ENCODE assay signal across 8 cellular contexts in the genomic region with DNA sequence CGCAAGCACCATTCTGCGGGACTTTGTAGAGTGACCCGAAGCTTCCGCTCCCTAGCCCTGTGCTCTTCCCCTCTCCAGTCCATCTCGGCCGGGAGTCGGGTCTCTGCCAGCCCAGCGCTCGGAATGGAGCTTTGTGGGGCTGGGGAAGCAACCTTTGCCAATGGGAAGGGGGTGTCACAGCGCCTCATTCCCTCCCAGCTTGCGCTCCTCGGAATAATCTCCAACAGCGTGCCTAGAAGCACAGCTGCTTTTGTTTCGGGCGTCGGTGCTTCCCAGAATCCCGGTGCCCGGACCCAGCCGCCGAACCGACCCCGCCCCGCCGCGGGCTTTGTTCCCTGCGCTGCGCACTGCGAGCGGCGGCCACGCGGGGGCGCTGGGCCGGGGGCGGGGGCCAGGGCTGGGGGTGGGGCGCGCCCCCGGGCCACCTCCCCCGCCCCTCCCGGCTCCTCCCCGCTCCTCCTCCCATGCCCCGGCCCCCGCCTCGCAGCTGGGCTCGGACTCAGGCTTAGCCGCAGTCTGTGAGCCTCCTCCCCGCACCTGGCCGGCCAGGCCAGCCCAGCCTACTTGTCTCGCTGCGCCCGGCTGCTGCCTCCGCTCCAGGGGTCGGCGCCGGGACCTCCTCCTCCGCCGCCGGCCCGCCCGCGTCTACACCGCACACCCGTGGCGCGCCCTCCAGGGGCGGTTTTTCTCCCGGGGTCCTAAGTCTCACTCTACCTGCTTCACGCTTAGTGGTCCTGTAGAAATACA.
DNase-seq lines count a peak whose midpoint lies in the region; ATAC-seq and TF ChIP-seq lines count a peak whose summit lies in the region.

No MANE protein-coding gene starts in this region.

- H3K9me3 Mint-ChIP-seq in activated CD4-positive, alpha-beta T cell treated with anti-CD3 and anti-CD28 coated beads, Interleukin-2, amount 10 ng/mL, durations not matched to agents 24 days and 14 days = no peaks in the 10 kb centered on the region
- peaks cover 4% of the 10 kb centered on the region for H3K9me3 Mint-ChIP-seq in mesothelial cell of epicardium

- H3K27me3 Mint-ChIP-seq in activated CD4-positive, alpha-beta T cell treated with anti-CD3 and anti-CD28 coated beads, Interleukin-2, amount 10 ng/mL, durations not matched to agents 24 days and 14 days = peaks cover 38% of the 10 kb centered on the region
- H3K27me3 Mint-ChIP-seq in mesothelial cell of epicardium (ENCODE audit: low read depth) = no peaks in the 10 kb centered on the region

- ATAC-seq in GM21381 (IDR thresholded peaks at IDR 0.05; ENCODE audit: unreplicated experiment) (peak; percentile 73), GM19035 (IDR thresholded peaks at IDR 0.05; ENCODE audit: unreplicated experiment) (no peak)

- intact Hi-C loops in activated CD4-positive, alpha-beta T cell treated with anti-CD3 and anti-CD28 coated beads, Interleukin-2, amount 10 ng/mL, durations not matched to agents 24 days and 14 days (cut with micrococcal nuclease) = loop anchor here (1.0 kb wide), 1 partner anchor 77 kb away; no protein-coding TSS in a partner anchor

- H3K4me1 Mint-ChIP-seq in activated CD4-positive, alpha-beta T cell treated with anti-CD3 and anti-CD28 coated beads, Interleukin-2, amount 10 ng/mL, durations not matched to agents 24 days and 14 days = peaks cover 3% of the 10 kb centered on the region
- H3K4me1 Mint-ChIP-seq in mesothelial cell of epicardium = peaks cover 11% of the 10 kb centered on the region

- no peak overlapping the region for H3K27ac Mint-ChIP-seq in activated CD4-positive, alpha-beta T cell treated with anti-CD3 and anti-CD28 coated beads, Interleukin-2, amount 10 ng/mL, durations not matched to agents 24 days and 14 days
- peak overlapping the region; percentile 75 for H3K27ac Mint-ChIP-seq in mesothelial cell of epicardium

- no peaks in the 10 kb centered on the region for H3K36me3 Mint-ChIP-seq in activated CD4-positive, alpha-beta T cell treated with anti-CD3 and anti-CD28 coated beads, Interleukin-2, amount 10 ng/mL, durations not matched to agents 24 days and 14 days (ENCODE audit: low read depth)
- H3K36me3 Mint-ChIP-seq in mesothelial cell of epicardium = no peaks in the 10 kb centered on the region

- DNase-seq in COR-L47 (lab: John Stamatoyannopoulos, UW) (peak; percentile 83), NCI-H146 (lab: John Stamatoyannopoulos, UW) (peak; percentile 98), mesothelial cell of epicardium (ENCODE audit: low spot score in 2 of 2, unreplicated experiment in 2 of 2) (peak; percentile 63 to 79)
- DNase-seq in activated CD4-positive, alpha-beta T cell treated with anti-CD3 and anti-CD28 coated beads, Interleukin-2, amount 10 ng/mL, durations not matched to agents 24 days and 14 days = peak; percentile 81
- peak; percentile 27 for DNase-seq in effector CD8-positive, alpha-beta T cell (lab: John Stamatoyannopoulos, UW)
- peak; percentile 14 for DNase-seq in stimulated activated CD8-positive, alpha-beta memory T cell treated with anti-CD3 and anti-CD28 coated beads, Interleukin-7, amount 100 ng/mL, for 24 hours (ENCODE audit: low read depth)

- peak overlapping the region; percentile 55 for H3K4me3 Mint-ChIP-seq in activated CD4-positive, alpha-beta T cell treated with anti-CD3 and anti-CD28 coated beads, Interleukin-2, amount 10 ng/mL, durations not matched to agents 24 days and 14 days
- peak overlapping the region; percentile 72 for H3K4me3 Mint-ChIP-seq in mesothelial cell of epicardium

- peak; percentile 77 for TF ChIP-seq CTCF in mesothelial cell of epicardium (IDR thresholded peaks at IDR 0.05; ENCODE audit: unreplicated experiment)

Comparison
In these comparisons a context has a peak if more than half of its experiments do, and no peak if none do; other contexts are left out.
1. DNase-seq: peak in every context shown above with its lines; median percentile 98 in NCI-H146; 83 in COR-L47; 81 in activated CD4-positive, alpha-beta T cell treated with anti-CD3 and anti-CD28 coated beads, Interleukin-2, amount 10 ng/mL, durations not matched to agents 24 days and 14 days; 71 in mesothelial cell of epicardium; 27 in effector CD8-positive, alpha-beta T cell; 14 in stimulated activated CD8-positive, alpha-beta memory T cell treated with anti-CD3 and anti-CD28 coated beads, Interleukin-7, amount 100 ng/mL, for 24 hours.